1 cellular context compared by ENCODE assay signal in the genomic region with DNA sequence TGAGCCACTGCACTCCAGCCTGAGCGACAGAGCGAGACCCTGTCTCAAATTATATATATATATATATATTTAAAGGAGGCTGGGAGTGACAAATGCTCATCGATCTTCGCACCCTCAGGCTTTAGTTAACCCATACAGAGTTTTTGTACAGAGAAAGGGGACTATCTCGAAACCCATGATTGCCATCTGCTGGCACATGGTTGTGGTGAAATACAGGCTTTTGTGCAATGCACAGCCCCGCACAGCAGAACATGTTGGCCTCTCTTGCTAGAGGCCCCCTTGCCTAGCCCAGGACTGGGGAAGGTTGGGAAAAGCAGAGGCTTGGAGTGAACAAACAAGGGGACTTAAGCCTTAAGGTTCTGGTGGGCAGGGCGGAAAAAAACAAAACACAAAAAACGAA.
TF ChIP-seq lines count a peak whose summit lies in the region.

No MANE protein-coding gene starts in this region.

TF ChIP-seq in HepG2, 621 proteins besides CTCF, POLR2A, EP300 and RAD21:
- TF ChIP-seq ZNF34 (CRISPR knock-in tag; IDR thresholded peaks at IDR 0.05; ENCODE audit: borderline replicate concordance), result no peak
- no peak for TF ChIP-seq ZNF713 (CRISPR knock-in tag; IDR thresholded peaks at IDR 0.05)
- TF ChIP-seq ZNF644 (CRISPR knock-in tag; IDR thresholded peaks at IDR 0.05; ENCODE audit: low read depth), result no peak
- TF ChIP-seq ZNF556 (CRISPR knock-in tag; IDR thresholded peaks at IDR 0.05; ENCODE audit: borderline replicate concordance), result no peak
- TF ChIP-seq, protein P1, sequence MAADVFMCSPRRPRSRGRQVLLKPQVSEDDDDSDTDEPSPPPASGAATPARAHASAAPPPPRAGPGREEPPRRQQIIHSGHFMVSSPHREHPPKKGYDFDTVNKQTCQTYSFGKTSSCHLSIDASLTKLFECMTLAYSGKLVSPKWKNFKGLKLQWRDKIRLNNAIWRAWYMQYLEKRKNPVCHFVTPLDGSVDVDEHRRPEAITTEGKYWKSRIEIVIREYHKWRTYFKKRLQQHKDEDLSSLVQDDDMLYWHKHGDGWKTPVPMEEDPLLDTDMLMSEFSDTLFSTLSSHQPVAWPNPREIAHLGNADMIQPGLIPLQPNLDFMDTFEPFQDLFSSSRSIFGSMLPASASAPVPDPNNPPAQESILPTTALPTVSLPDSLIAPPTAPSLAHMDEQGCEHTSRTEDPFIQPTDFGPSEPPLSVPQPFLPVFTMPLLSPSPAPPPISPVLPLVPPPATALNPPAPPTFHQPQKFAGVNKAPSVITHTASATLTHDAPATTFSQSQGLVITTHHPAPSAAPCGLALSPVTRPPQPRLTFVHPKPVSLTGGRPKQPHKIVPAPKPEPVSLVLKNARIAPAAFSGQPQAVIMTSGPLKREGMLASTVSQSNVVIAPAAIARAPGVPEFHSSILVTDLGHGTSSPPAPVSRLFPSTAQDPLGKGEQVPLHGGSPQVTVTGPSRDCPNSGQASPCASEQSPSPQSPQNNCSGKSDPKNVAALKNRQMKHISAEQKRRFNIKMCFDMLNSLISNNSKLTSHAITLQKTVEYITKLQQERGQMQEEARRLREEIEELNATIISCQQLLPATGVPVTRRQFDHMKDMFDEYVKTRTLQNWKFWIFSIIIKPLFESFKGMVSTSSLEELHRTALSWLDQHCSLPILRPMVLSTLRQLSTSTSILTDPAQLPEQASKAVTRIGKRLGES (CRISPR knock-in tag; IDR thresholded peaks at IDR 0.05; ENCODE audit: borderline replicate concordance), result no peak
- TF ChIP-seq TGIF2 (CRISPR knock-in tag; IDR thresholded peaks at IDR 0.05), result 0 out of 2 replicates have a peak, but pooled peaks have one; percentile 23
- TF ChIP-seq RFXANK (CRISPR knock-in tag; IDR thresholded peaks at IDR 0.05), result no peak
- TF ChIP-seq ZNF792 (CRISPR knock-in tag; IDR thresholded peaks at IDR 0.05), result no peak
- TF ChIP-seq ZNF879 (CRISPR knock-in tag; IDR thresholded peaks at IDR 0.05), result no peak
- peak; percentile 59 for TF ChIP-seq STAG1 (CRISPR knock-in tag; IDR thresholded peaks at IDR 0.05)
- TF ChIP-seq RBM22 (optimal IDR thresholded peaks at IDR 0.05; ENCODE audit: low read length), result no peak
- no peak for TF ChIP-seq BHLHE40 (IDR thresholded peaks at IDR 0.05; ENCODE audit: low read length)
- TF ChIP-seq FOXP1 (IDR thresholded peaks at IDR 0.05), result no peak
- no peak for TF ChIP-seq FOXP1 (CRISPR knock-in tag; IDR thresholded peaks at IDR 0.05)
- TF ChIP-seq MLLT10 (CRISPR knock-in tag; IDR thresholded peaks at IDR 0.05), result no peak
- no peak for TF ChIP-seq ZNF552 (CRISPR knock-in tag; IDR thresholded peaks at IDR 0.05; ENCODE audit: borderline replicate concordance)
- TF ChIP-seq, protein P2, sequence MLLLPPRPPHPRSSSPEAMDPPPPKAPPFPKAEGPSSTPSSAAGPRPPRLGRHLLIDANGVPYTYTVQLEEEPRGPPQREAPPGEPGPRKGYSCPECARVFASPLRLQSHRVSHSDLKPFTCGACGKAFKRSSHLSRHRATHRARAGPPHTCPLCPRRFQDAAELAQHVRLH (CRISPR knock-in tag; IDR thresholded peaks at IDR 0.05; ENCODE audit: borderline replicate concordance, low read depth), result no peak
- no peak for TF ChIP-seq ZNF24 (IDR thresholded peaks at IDR 0.05)
- TF ChIP-seq, protein P3, sequence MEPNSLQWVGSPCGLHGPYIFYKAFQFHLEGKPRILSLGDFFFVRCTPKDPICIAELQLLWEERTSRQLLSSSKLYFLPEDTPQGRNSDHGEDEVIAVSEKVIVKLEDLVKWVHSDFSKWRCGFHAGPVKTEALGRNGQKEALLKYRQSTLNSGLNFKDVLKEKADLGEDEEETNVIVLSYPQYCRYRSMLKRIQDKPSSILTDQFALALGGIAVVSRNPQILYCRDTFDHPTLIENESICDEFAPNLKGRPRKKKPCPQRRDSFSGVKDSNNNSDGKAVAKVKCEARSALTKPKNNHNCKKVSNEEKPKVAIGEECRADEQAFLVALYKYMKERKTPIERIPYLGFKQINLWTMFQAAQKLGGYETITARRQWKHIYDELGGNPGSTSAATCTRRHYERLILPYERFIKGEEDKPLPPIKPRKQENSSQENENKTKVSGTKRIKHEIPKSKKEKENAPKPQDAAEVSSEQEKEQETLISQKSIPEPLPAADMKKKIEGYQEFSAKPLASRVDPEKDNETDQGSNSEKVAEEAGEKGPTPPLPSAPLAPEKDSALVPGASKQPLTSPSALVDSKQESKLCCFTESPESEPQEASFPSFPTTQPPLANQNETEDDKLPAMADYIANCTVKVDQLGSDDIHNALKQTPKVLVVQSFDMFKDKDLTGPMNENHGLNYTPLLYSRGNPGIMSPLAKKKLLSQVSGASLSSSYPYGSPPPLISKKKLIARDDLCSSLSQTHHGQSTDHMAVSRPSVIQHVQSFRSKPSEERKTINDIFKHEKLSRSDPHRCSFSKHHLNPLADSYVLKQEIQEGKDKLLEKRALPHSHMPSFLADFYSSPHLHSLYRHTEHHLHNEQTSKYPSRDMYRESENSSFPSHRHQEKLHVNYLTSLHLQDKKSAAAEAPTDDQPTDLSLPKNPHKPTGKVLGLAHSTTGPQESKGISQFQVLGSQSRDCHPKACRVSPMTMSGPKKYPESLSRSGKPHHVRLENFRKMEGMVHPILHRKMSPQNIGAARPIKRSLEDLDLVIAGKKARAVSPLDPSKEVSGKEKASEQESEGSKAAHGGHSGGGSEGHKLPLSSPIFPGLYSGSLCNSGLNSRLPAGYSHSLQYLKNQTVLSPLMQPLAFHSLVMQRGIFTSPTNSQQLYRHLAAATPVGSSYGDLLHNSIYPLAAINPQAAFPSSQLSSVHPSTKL (CRISPR knock-in tag; IDR thresholded peaks at IDR 0.05), result no peak
- TF ChIP-seq ZNF652 (CRISPR knock-in tag; IDR thresholded peaks at IDR 0.05; ENCODE audit: borderline replicate concordance, low read depth), result peak; percentile 64; the same call in 1 of the 2 replicates
- TF ChIP-seq, protein P4, sequence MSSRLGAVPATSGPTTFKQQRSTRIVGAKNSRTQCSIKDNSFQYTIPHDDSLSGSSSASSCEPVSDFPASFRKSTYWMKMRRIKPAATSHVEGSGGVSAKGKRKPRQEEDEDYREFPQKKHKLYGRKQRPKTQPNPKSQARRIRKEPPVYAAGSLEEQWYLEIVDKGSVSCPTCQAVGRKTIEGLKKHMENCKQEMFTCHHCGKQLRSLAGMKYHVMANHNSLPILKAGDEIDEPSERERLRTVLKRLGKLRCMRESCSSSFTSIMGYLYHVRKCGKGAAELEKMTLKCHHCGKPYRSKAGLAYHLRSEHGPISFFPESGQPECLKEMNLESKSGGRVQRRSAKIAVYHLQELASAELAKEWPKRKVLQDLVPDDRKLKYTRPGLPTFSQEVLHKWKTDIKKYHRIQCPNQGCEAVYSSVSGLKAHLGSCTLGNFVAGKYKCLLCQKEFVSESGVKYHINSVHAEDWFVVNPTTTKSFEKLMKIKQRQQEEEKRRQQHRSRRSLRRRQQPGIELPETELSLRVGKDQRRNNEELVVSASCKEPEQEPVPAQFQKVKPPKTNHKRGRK (CRISPR knock-in tag; IDR thresholded peaks at IDR 0.05), result no peak
- no peak for TF ChIP-seq ZNF232 (CRISPR knock-in tag; IDR thresholded peaks at IDR 0.05; ENCODE audit: borderline replicate concordance)
- no peak for TF ChIP-seq NR2F6 (IDR thresholded peaks at IDR 0.05)
- no peak for TF ChIP-seq NR2F6 (CRISPR knock-in tag; IDR thresholded peaks at IDR 0.05)
- TF ChIP-seq MIXL1 (CRISPR knock-in tag; IDR thresholded peaks at IDR 0.05), result no peak
- TF ChIP-seq CEBPG (CRISPR knock-in tag; IDR thresholded peaks at IDR 0.05), result 0 out of 2 replicates have a peak, but pooled peaks have one; percentile 40
- no peak for TF ChIP-seq HNRNPH1 (optimal IDR thresholded peaks at IDR 0.05; ENCODE audit: low read depth, low read length)
- TF ChIP-seq SMC3 (IDR thresholded peaks at IDR 0.05; ENCODE audit: low read length), result peak; percentile 39; the same call in 1 of the 2 replicates
- TF ChIP-seq XRCC5 (optimal IDR thresholded peaks at IDR 0.05; ENCODE audit: low read length), result peak; percentile 28
- TF ChIP-seq MXI1 (IDR thresholded peaks at IDR 0.05; ENCODE audit: borderline replicate concordance, low read depth, low read length), result no peak
- no peak for TF ChIP-seq KDM6A (CRISPR knock-in tag; IDR thresholded peaks at IDR 0.05; ENCODE audit: low read depth)
- TF ChIP-seq U2AF2 (IDR thresholded peaks at IDR 0.05; ENCODE audit: low read depth, low read length), result no peak
- no peak for TF ChIP-seq SP140L (CRISPR knock-in tag; IDR thresholded peaks at IDR 0.05; ENCODE audit: borderline replicate concordance)
- TF ChIP-seq CEBPB (IDR thresholded peaks at IDR 0.05; ENCODE audit: borderline replicate concordance, low read depth, low read length), result peak; percentile 65; the same call in 1 of the 2 replicates
